8 cellular contexts compared by ENCODE assay signal in genomic region chr22:42613869-42614268, GRCh38. TPM values are rescaled to one million over a fixed set of nuclear protein-coding genes. Genes with fewer than 3 reads are reported as not detected.
A peak's percentile ranks its signal among the peaks of the same experiment; 100 is the strongest.
DNase-seq lines count a peak whose midpoint lies in the region; ATAC-seq and TF ChIP-seq lines count a peak whose summit lies in the region.

No MANE protein-coding gene starts in this region.

- peaks cover 56% of the 10 kb centered on the region for H3K4me1 Mint-ChIP-seq in mesothelial cell of epicardium

- no peaks in the 10 kb centered on the region for H3K27me3 ChIP-seq in mammary epithelial cell (ENCODE audit: insufficient read depth, low read length)
- H3K27me3 ChIP-seq in uterus: no peaks in the 10 kb centered on the region

- no peak for TF ChIP-seq CTCF in GM12865 (IDR thresholded peaks at IDR 0.05; ENCODE audit: insufficient read depth, low read depth, low read length, missing control alignments)
- no peak for TF ChIP-seq CTCF in mammary epithelial cell (conservative IDR thresholded peaks at IDR 0.05 in 1 of 2, IDR thresholded peaks at IDR 0.05 in 1 of 2; ENCODE audit: extremely low read depth in 1 of 2, insufficient read depth in 1 of 2, low read depth in 1 of 2, low read length in 2 of 2)
- no peak for TF ChIP-seq CTCF in mesothelial cell of epicardium (IDR thresholded peaks at IDR 0.05; ENCODE audit: unreplicated experiment)
- TF ChIP-seq CTCF in uterus (IDR thresholded peaks at IDR 0.05): no peak
- no peak for TF ChIP-seq CTCF in GM13977 (IDR thresholded peaks at IDR 0.05; ENCODE audit: extremely low read depth, insufficient read depth, missing control alignments)

- H2AFZ ChIP-seq in mammary epithelial cell (ENCODE audit: low read depth, low read length): peak overlapping the region; percentile 85

- peak overlapping the region; percentile 99 for H3K27ac ChIP-seq in mammary epithelial cell (ENCODE audit: insufficient read depth, low read depth, low read length)
- peak overlapping the region; percentile 97 to 98 for H3K27ac ChIP-seq in uterus

- TF ChIP-seq POLR2A in uterus (IDR thresholded peaks at IDR 0.05): no peak

- H3K4me2 ChIP-seq in mammary epithelial cell (ENCODE audit: insufficient read depth, low read depth, low read length): peak overlapping the region; percentile 83

- no peaks in the 10 kb centered on the region for H3K9me3 ChIP-seq in mammary epithelial cell (replicated peaks; ENCODE audit: insufficient read depth, low read length)
- H3K9me3 ChIP-seq in uterus: no peaks in the 10 kb centered on the region

- under 1% methylated on average over 8 of the region's 8 CpGs for WGBS in mammary epithelial cell (ENCODE audit: low coverage, missing lambda C conversion rate)

- CTCF ChIA-PET in mammary epithelial cell (lab: Charles Lee; ENCODE audit: low non-redundant PET): no interaction called here

- H3K27ac Mint-ChIP-seq in mesothelial cell of epicardium: peak overlapping the region; percentile 98

- H3K4me1 ChIP-seq in mammary epithelial cell (ENCODE audit: insufficient read depth, low read length): peaks cover 31% of the 10 kb centered on the region
- H3K4me1 ChIP-seq in uterus: peaks cover 18% of the 10 kb centered on the region in 2 donors

- H3K9me3 Mint-ChIP-seq in mesothelial cell of epicardium: no peaks in the 10 kb centered on the region

- H3K36me3 ChIP-seq in mammary epithelial cell (ENCODE audit: insufficient read depth, low read length) (peaks cover 2% of the 10 kb centered on the region), uterus (no peaks in the 10 kb centered on the region)

- BruUV-seq in mammary epithelial cell (replicated peaks; lab: Mats Ljungman, UMichigan): TSS peak; percentile 27

- peak overlapping the region; percentile 93 for H3K9ac ChIP-seq in mammary epithelial cell (ENCODE audit: insufficient read depth, low read length)

- peak overlapping the region; percentile 93 for H3K4me3 Mint-ChIP-seq in mesothelial cell of epicardium

- dilution Hi-C loops in mammary epithelial cell (cut with HindIII; ENCODE audit: low sequenced_read_pairs): no loop called here

- H4K20me1 ChIP-seq in mammary epithelial cell (ENCODE audit: insufficient read depth, low read length): no peaks in the 10 kb centered on the region

- DNase-seq in GM12865 (ENCODE audit: low read depth) (peak; percentile 63), MV-4-11 (lab: John Stamatoyannopoulos, UW) (peak; percentile 77), mammary epithelial cell (peak; percentile 45), mesothelial cell of epicardium (ENCODE audit: low spot score in 2 of 2, unreplicated experiment in 2 of 2) (peak in 1 of 2 experiments; percentile 56), uterus (no peak), NCI-H1048 (lab: John Stamatoyannopoulos, UW) (no peak), GM13977 (ENCODE audit: low spot score) (no peak)

- no peak for ATAC-seq in GM21515 (IDR thresholded peaks at IDR 0.05; ENCODE audit: unreplicated experiment)

- H3K4me3 ChIP-seq in GM12865 (ENCODE audit: low read depth, low read length) (peak overlapping the region; percentile 68), mammary epithelial cell (replicated peaks in 1 of 3; ENCODE audit: insufficient read depth in 1 of 3, low read depth in 2 of 3, low read length in 3 of 3) (peak overlapping the region; percentile 55 to 85 (median 72)), uterus (peak overlapping the region; percentile 48 to 95)

- intact Hi-C loops in mammary epithelial cell (cut with micrococcal nuclease): loop anchor here (2.0 kb wide), 1 partner anchor 81 kb away; no protein-coding TSS in a partner anchor
- intact Hi-C loops in uterus (cut with DNase I; ENCODE audit: low total_unique reads): no loop called here

- H3K27me3 Mint-ChIP-seq in mesothelial cell of epicardium (ENCODE audit: low read depth): no peaks in the 10 kb centered on the region

- H3K79me2 ChIP-seq in mammary epithelial cell (ENCODE audit: insufficient read depth, low read length): peaks cover 54% of the 10 kb centered on the region

- H3K36me3 Mint-ChIP-seq in mesothelial cell of epicardium: peaks cover 6% of the 10 kb centered on the region

- in situ Hi-C loops in mammary epithelial cell (cut with MboI; ENCODE audit: low sequenced_read_pairs in 2 of 2) (no loop called here), GM13977 (cut with MboI; ENCODE audit: low pct_unique_long_range_greater_than_20kb, low sequenced_read_pairs, unreplicated experiment) (no loop called here)

RNA-seq across cellular contexts. Expression of gene POLDIP3, which starts 0.8 kb away (rescaled TPM):
- total RNA-seq in mammary epithelial cell: 10 to 100 TPM; 21.5 to 53.6 TPM
- 33.1 TPM for polyA plus RNA-seq in mammary epithelial cell
- polyA minus RNA-seq in mammary epithelial cell: 50.5 TPM
- total RNA-seq in mesothelial cell of epicardium: 86.9 to 89.3 TPM (median 87.2 TPM) in 3 replicates
- 10 to 100 TPM; 25.9 to 73.3 (median 39.2) TPM for total RNA-seq in uterus

RNA-seq across cellular contexts. Expression of gene ATP5MGL, which starts 26.5 kb away (rescaled TPM):
- total RNA-seq in mammary epithelial cell (1 to 10 TPM in 1 of 2 donors, not detected in 1; 1.2 TPM), mesothelial cell of epicardium (1.3 to 1.7 TPM (median 1.5 TPM) in 3 replicates), uterus (under 1 TPM in 1 of 4 donors, not detected in 3; 0.79 TPM)
- polyA plus RNA-seq in mammary epithelial cell: not detected
- polyA minus RNA-seq in mammary epithelial cell: not detected

RNA-seq across cellular contexts. Expression of gene CYB5R3, which starts 35.3 kb away (rescaled TPM):
- 100 to 1,000 TPM in 1 of 2 donors, 10 to 100 TPM in 1; 80.4 to 181 TPM for total RNA-seq in mammary epithelial cell
- 125 TPM for polyA plus RNA-seq in mammary epithelial cell
- 196 TPM for polyA minus RNA-seq in mammary epithelial cell
- 94.7 to 102 TPM (median 99.0 TPM) in 3 replicates for total RNA-seq in mesothelial cell of epicardium
- total RNA-seq in uterus: 100 to 1,000 TPM in 1 of 4 donors, 10 to 100 TPM in 3; 34.0 to 225 (median 51.7) TPM

Comparison
In these comparisons a context has a peak if more than half of its experiments do, and no peak if none do; other contexts are left out.
1. DNase-seq: peak in GM12865 (single experiment), MV-4-11 (single experiment) and mammary epithelial cell (single experiment); none in uterus (0 of 2), NCI-H1048 (single experiment) and GM13977 (single experiment).
2. Peak in every context shown above with its lines, with median percentiles within 50 percentile points of each other: H3K4me3 ChIP-seq.